Comparison of ENCODE assay signal across 12 cellular contexts in the genomic region with DNA sequence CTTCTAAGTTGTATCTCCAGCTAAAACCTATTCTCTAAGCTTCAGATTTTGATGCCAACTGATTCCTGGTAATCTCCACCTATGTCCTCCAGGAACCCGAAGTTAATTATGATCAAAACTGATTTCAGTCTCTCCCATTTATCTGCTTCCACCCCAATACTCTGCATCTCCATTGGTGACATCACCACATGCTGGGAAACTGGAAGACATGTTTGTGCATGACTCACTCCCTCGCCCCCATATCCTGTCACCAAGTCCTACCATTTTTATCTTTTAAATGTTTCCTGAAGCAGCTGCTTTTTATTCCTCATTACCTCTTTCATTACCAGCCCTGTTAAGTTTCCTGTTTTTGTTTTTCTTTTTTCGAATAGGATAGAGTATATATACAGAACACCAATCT.
A peak's percentile ranks its signal among the peaks of the same experiment; 100 is the strongest.
DNase-seq lines count a peak whose midpoint lies in the region; ATAC-seq and TF ChIP-seq lines count a peak whose summit lies in the region.
"Had no signal": no experiment of that assay in that cellular context is flagged by ENCODE, and none has a peak within 500 bp of the region (broad histone marks: within the 10 kb centered on the region; RNA-seq: fewer than 3 reads in every experiment).

No MANE protein-coding gene starts in this region.

- WGBS in GM23248 (ENCODE audit: low coverage in 1 of 2, low lambda C conversion rate in 2 of 2, missing lambda C conversion rate in 2 of 2), 2 experiments = 53 to 62% methylated on average over 3 of the region's 3 CpGs
- no CpG with 5 or more reads among the region's 3 CpGs for WGBS in neuronal stem cell (ENCODE audit: extremely low coverage in 2 of 2, insufficient read length in 2 of 2, insufficient replicate concordance in 1 of 2), 2 donors

- ATAC-seq in gastrocnemius medialis = no peak
- no peak for ATAC-seq in activated CD4-positive, CD25-positive, alpha-beta regulatory T cell treated with anti-CD3 and anti-CD28 coated beads, Interleukin-2, amount 50 U/mL, for 24 hours
- ATAC-seq: activated CD8-positive, alpha-beta T cell treated with anti-CD3 and anti-CD28 coated beads, Interleukin-2, amount 10 ng/mL, durations not matched to agents 7 days and 5 days had no signal

- H3K79me2 ChIP-seq in GM23248 (ENCODE audit: insufficient read depth) = no peaks in the 10 kb centered on the region

- H3K27me3 ChIP-seq in GM23248 (replicated peaks; ENCODE audit: insufficient read depth) = no peaks in the 10 kb centered on the region
- no peaks in the 10 kb centered on the region for H3K27me3 ChIP-seq in neuronal stem cell (ENCODE audit: control insufficient read depth in 3 of 3, insufficient read depth in 3 of 3, low read depth in 1 of 3, low read length in 3 of 3)
- no peaks in the 10 kb centered on the region for H3K27me3 ChIP-seq in gastrocnemius medialis
- H3K27me3 ChIP-seq in WERI-Rb-1 (ENCODE audit: insufficient read depth, low read depth, severe bottlenecking) = no peaks in the 10 kb centered on the region
- H3K27me3 ChIP-seq: BLaER1 had no signal

- intact Hi-C loops in gastrocnemius medialis (cut with DNase I; ENCODE audit: low total_unique reads) = no loop called here

- H3K9ac ChIP-seq in GM23248 (no peak overlapping the region), neuronal stem cell (ENCODE audit: low read depth, low read length, poor library complexity) (no peak overlapping the region)
- H3K9ac ChIP-seq: BLaER1 had no signal

- no peak overlapping the region for H3K23ac ChIP-seq in neuronal stem cell (ENCODE audit: low read depth, low read length, poor library complexity)

- no peak overlapping the region for H4K91ac ChIP-seq in neuronal stem cell (ENCODE audit: low read depth, low read length, poor library complexity)

- H3K14ac ChIP-seq in neuronal stem cell (ENCODE audit: low read length) = no peak overlapping the region

- no peaks in the 10 kb centered on the region for H3K79me1 ChIP-seq in neuronal stem cell (ENCODE audit: low read depth, low read length)

- peak overlapping the region; percentile 65; the same call in 1 of the 2 replicates for H2AFZ ChIP-seq in GM23248
- peak overlapping the region; percentile 12 for H2AFZ ChIP-seq in neuronal stem cell (ENCODE audit: low read length)

- H3K9me3 ChIP-seq in GM23248 (ENCODE audit: low read depth) (no peaks in the 10 kb centered on the region), neuronal stem cell (replicated peaks in 1 of 2; ENCODE audit: control insufficient read depth in 2 of 2, insufficient read depth in 1 of 2, low read depth in 1 of 2, low read length in 2 of 2) (no peaks in the 10 kb centered on the region), gastrocnemius medialis (no peaks in the 10 kb centered on the region), WERI-Rb-1 (ENCODE audit: severe bottlenecking) (no peaks in the 10 kb centered on the region)
- H3K9me3 ChIP-seq: BLaER1 had no signal

- in situ Hi-C loops in GM23248 (cut with MboI) = no loop called here
- in situ Hi-C loops in gastrocnemius medialis (cut with MboI; ENCODE audit: low sequenced_read_pairs in 4 of 4) = no loop called here

- no peak overlapping the region for H3K4me2 ChIP-seq in GM23248 (ENCODE audit: unreplicated experiment)
- H3K4me2 ChIP-seq in neuronal stem cell (ENCODE audit: insufficient read depth, low read length, poor library complexity, severe bottlenecking) = no peak overlapping the region
- H3K4me2 ChIP-seq: BLaER1 had no signal

- no peak overlapping the region for H3K4me3 ChIP-seq in GM23248
- no peak overlapping the region for H3K4me3 ChIP-seq in epithelial cell of esophagus (ENCODE audit: low read length)
- H3K4me3 ChIP-seq in neuronal stem cell (ENCODE audit: low read length in 2 of 2) = no peak overlapping the region
- no peak overlapping the region for H3K4me3 ChIP-seq in gastrocnemius medialis
- H3K4me3 ChIP-seq in WERI-Rb-1 (ENCODE audit: low read depth, low read length) = no peak overlapping the region
- H3K4me3 ChIP-seq: BLaER1 had no signal

- H3K18ac ChIP-seq in neuronal stem cell (ENCODE audit: low read length) = no peak overlapping the region

- no peaks in the 10 kb centered on the region; the same call in 1 of the 2 replicates for H3K9me2 ChIP-seq in GM23248 (ENCODE audit: insufficient read depth)

- no peaks in the 10 kb centered on the region for H4K20me1 ChIP-seq in GM23248 (ENCODE audit: insufficient read depth)
- H4K20me1 ChIP-seq: BLaER1 had no signal

- no peaks in the 10 kb centered on the region for H3K36me3 ChIP-seq in GM23248 (ENCODE audit: low read depth)
- H3K36me3 ChIP-seq in neuronal stem cell (replicated peaks in 1 of 2; ENCODE audit: control insufficient read depth in 2 of 2, insufficient read depth in 2 of 2, low read length in 2 of 2) = no peaks in the 10 kb centered on the region
- H3K36me3 ChIP-seq in gastrocnemius medialis = no peaks in the 10 kb centered on the region
- H3K36me3 ChIP-seq in WERI-Rb-1 = no peaks in the 10 kb centered on the region
- H3K36me3 ChIP-seq: BLaER1 had no signal

- H2AK5ac ChIP-seq in neuronal stem cell (ENCODE audit: low read depth, low read length) = no peak overlapping the region

- TF ChIP-seq POLR2A in gastrocnemius medialis (IDR thresholded peaks at IDR 0.05) = no peak

- H2BK5ac ChIP-seq in neuronal stem cell (ENCODE audit: low read length) = no peak overlapping the region

- no peak overlapping the region for H2BK120ac ChIP-seq in neuronal stem cell (ENCODE audit: low read depth, low read length)

- H3K27ac ChIP-seq in GM23248 = no peak overlapping the region
- H3K27ac ChIP-seq in neuronal stem cell (replicated peaks; ENCODE audit: low read length) = no peak overlapping the region
- no peak overlapping the region for H3K27ac ChIP-seq in gastrocnemius medialis
- no peak overlapping the region for H3K27ac ChIP-seq in WERI-Rb-1
- H3K27ac ChIP-seq: BLaER1 had no signal

- TF ChIP-seq CTCF in epithelial cell of esophagus (IDR thresholded peaks at IDR 0.05; ENCODE audit: insufficient read depth, low read depth, low read length, missing control alignments) = no peak
- TF ChIP-seq CTCF in gastrocnemius medialis (IDR thresholded peaks at IDR 0.05 in 4 of 5, conservative IDR thresholded peaks at IDR 0.05 in 1 of 5) = no peak
- TF ChIP-seq CTCF in WERI-Rb-1 (IDR thresholded peaks at IDR 0.05; ENCODE audit: low read depth, low read length) = no peak

- no peak overlapping the region for H2BK12ac ChIP-seq in neuronal stem cell (ENCODE audit: low read length)

- no peak overlapping the region for H4K8ac ChIP-seq in neuronal stem cell (ENCODE audit: low read depth, low read length)

- H2BK15ac ChIP-seq in neuronal stem cell (ENCODE audit: low read length) = no peak overlapping the region

- peaks cover 9% of the 10 kb centered on the region; the same call in 1 of the 2 replicates for H3F3A ChIP-seq in GM23248 (ENCODE audit: insufficient read depth)

- DNase-seq in GM23248 (peak; percentile 78), SW480 (ENCODE audit: low spot score) (peak; percentile 8), epithelial cell of esophagus (ENCODE audit: low read depth) (peak; percentile 28), neuronal stem cell (ENCODE audit: low spot score) (no peak), medulla oblongata (ENCODE audit: extremely low spot score) (no peak), gastrocnemius medialis (no peak), WERI-Rb-1 (no peak)
- DNase-seq: activated CD8-positive, alpha-beta T cell treated with anti-CD3 and anti-CD28 coated beads, Interleukin-2, amount 10 ng/mL, durations not matched to agents 7 days and 5 days; DMS153; NCI-H2107 had no signal

- peaks cover 10% of the 10 kb centered on the region; the same call in 1 of the 2 replicates for H3K4me1 ChIP-seq in GM23248 (ENCODE audit: insufficient read depth)
- H3K4me1 ChIP-seq in neuronal stem cell (ENCODE audit: control insufficient read depth in 2 of 2, insufficient read depth in 1 of 2, low read depth in 1 of 2, low read length in 2 of 2) = no peaks in the 10 kb centered on the region
- H3K4me1 ChIP-seq in gastrocnemius medialis = no peaks in the 10 kb centered on the region
- H3K4me1 ChIP-seq: BLaER1 had no signal

- H3K4ac ChIP-seq in neuronal stem cell (ENCODE audit: low read length) = no peak overlapping the region

Comparison
In these comparisons a context has a peak if more than half of its experiments do, and no peak if none do; other contexts are left out.
1. DNase-seq: peak in GM23248 (single experiment), SW480 (single experiment) and epithelial cell of esophagus (single experiment); none in neuronal stem cell (single experiment), medulla oblongata (single experiment), gastrocnemius medialis (0 of 2) and WERI-Rb-1 (single experiment).